25 cellular contexts compared by ENCODE assay signal in genomic region chr15:52857471-52857870, GRCh38.
"Had no signal": no experiment of that assay in that cellular context is flagged by ENCODE, and none has a peak within 500 bp of the region (broad histone marks: within the 10 kb centered on the region; RNA-seq: fewer than 3 reads in every experiment).

No MANE protein-coding gene starts in this region.

- H3K9me3 Mint-ChIP-seq: activated CD4-positive, alpha-beta T cell treated with anti-CD3 and anti-CD28 coated beads, Interleukin-2, amount 10 ng/mL, durations not matched to agents 24 days and 14 days; nephron progenitor cell had no signal

- H3K4me3 ChIP-seq: breast epithelium, esophagus muscularis mucosa, lung, prostate gland, right atrium auricular region, upper lobe of right lung had no signal

- H3K36me3 ChIP-seq: breast epithelium, esophagus muscularis mucosa, prostate gland, right atrium auricular region, upper lobe of right lung had no signal

- H3K4me3 Mint-ChIP-seq: activated CD4-positive, alpha-beta T cell treated with anti-CD3 and anti-CD28 coated beads, Interleukin-2, amount 10 ng/mL, durations not matched to agents 24 days and 14 days; activated CD8-positive, alpha-beta T cell treated with anti-CD3 and anti-CD28 coated beads, Interleukin-2, amount 10 ng/mL, durations not matched to agents 7 days and 5 days; nephron progenitor cell had no signal

- H3K27ac ChIP-seq: breast epithelium, esophagus muscularis mucosa, prostate gland, right atrium auricular region, upper lobe of right lung had no signal

- H3K4me1 ChIP-seq: breast epithelium, esophagus muscularis mucosa, prostate gland, upper lobe of right lung had no signal

- H3K4me1 Mint-ChIP-seq: activated CD4-positive, alpha-beta T cell treated with anti-CD3 and anti-CD28 coated beads, Interleukin-2, amount 10 ng/mL, durations not matched to agents 24 days and 14 days; nephron progenitor cell had no signal

- H3K9me3 ChIP-seq: breast epithelium, esophagus muscularis mucosa, prostate gland, right atrium auricular region, upper lobe of right lung had no signal

- DNase-seq: activated CD4-positive, alpha-beta T cell treated with anti-CD3 and anti-CD28 coated beads, Interleukin-2, amount 10 ng/mL, durations not matched to agents 24 days and 14 days; activated CD8-positive, alpha-beta memory T cell treated with anti-CD3 and anti-CD28 coated beads, Interleukin-2, amount 50 U/mL, for 4 hours; activated CD8-positive, alpha-beta T cell treated with anti-CD3 and anti-CD28 coated beads, Interleukin-2, amount 10 ng/mL, durations not matched to agents 7 days and 5 days; activated effector memory CD4-positive, alpha-beta T cell treated with anti-CD3 and anti-CD28 coated beads, Interleukin-2, amount 50 U/mL, for 16 hours; activated naive CD4-positive, alpha-beta T cell treated with anti-CD3 and anti-CD28 coated beads, Interleukin-2, amount 50 U/mL, for 16 hours; activated T-cell treated with anti-CD3 and anti-CD28 coated beads, Interleukin-2, amount 50 U/mL, for 48 hours; aorta; cerebellar nuclear complex; cortex of kidney; effector CD4-positive, alpha-beta T cell; islet precursor cell; midbrain; nephron progenitor cell; stimulated activated CD4-positive, alpha-beta T cell treated with anti-CD3 and anti-CD28 coated beads, Interleukin-12 subunit alpha, Interleukin-12 subunit beta, amount 100 ng/mL, for 4 hours; stimulated activated CD4-positive, alpha-beta T cell treated with anti-CD3 and anti-CD28 coated beads, Interleukin-1b, Interleukin-23, amount 100 ng/mL, for 48 hours; stimulated activated CD8-positive, alpha-beta memory T cell treated with anti-CD3 and anti-CD28 coated beads, Interleukin-4, amount 100 ng/mL, for 48 hours; stimulated activated naive CD4-positive, alpha-beta T cell; T-helper 1 cell; T-helper 9 cell; upper lobe of right lung had no signal

- H3K27ac Mint-ChIP-seq: activated CD4-positive, alpha-beta T cell treated with anti-CD3 and anti-CD28 coated beads, Interleukin-2, amount 10 ng/mL, durations not matched to agents 24 days and 14 days; activated CD8-positive, alpha-beta T cell treated with anti-CD3 and anti-CD28 coated beads, Interleukin-2, amount 10 ng/mL, durations not matched to agents 7 days and 5 days; nephron progenitor cell had no signal

- H3K27me3 ChIP-seq: right atrium auricular region had no signal
